In the genomic region with DNA sequence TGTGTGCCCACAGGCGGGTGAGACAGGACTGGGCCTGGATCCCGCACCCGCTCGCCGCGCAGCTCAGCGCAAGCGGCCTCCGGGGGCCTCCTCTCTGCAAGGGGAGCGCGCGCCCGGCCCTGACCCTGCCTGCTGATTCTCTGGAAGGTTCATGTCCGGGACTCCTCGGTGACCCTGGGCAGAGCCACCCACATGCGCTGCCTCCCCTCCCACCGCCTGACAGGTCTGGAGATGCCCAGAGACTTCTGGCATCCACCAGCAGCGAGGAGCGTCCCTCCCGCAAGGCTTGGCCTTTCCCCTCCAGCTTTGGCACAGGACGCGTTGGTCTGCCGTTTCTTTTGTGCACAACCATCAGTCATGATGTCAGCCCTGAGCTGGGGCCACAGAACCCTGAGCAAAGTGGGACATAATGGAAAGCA, we compare ENCODE assay signal across 11 cellular contexts. TPM values are rescaled to one million over a fixed set of nuclear protein-coding genes. Genes with fewer than 3 reads are reported as not detected.
DNase-seq lines count a peak whose midpoint lies in the region; ATAC-seq, FAIRE-seq and TF ChIP-seq lines count a peak whose summit lies in the region.
"Had no signal": no experiment of that assay in that cellular context is flagged by ENCODE, and none has a peak within 500 bp of the region (broad histone marks: within the 10 kb centered on the region; RNA-seq: fewer than 3 reads in every experiment).

No MANE protein-coding gene starts in this region.

- H3K27me3 ChIP-seq in AG04450 (ENCODE audit: control insufficient read depth, insufficient read depth, low read length), result no peaks in the 10 kb centered on the region
- no peaks in the 10 kb centered on the region for H3K27me3 ChIP-seq in astrocyte (ENCODE audit: insufficient read depth, low read length)
- no peaks in the 10 kb centered on the region for H3K27me3 ChIP-seq in right cardiac atrium (ENCODE audit: control insufficient read depth, insufficient read depth)
- H3K27me3 ChIP-seq in rectal smooth muscle tissue (ENCODE audit: control insufficient read depth, insufficient read depth, low read length), result no peaks in the 10 kb centered on the region
- H3K27me3 ChIP-seq in MM.1S (replicated peaks; ENCODE audit: insufficient read depth, low read length), result peaks cover 95% of the 10 kb centered on the region

- H3K9ac ChIP-seq in astrocyte (ENCODE audit: low read length) (peak overlapping the region; percentile 78), rectal smooth muscle tissue (ENCODE audit: low read length) (no peak overlapping the region), MM.1S (ENCODE audit: low read length) (no peak overlapping the region)

- H4K20me1 ChIP-seq in astrocyte (ENCODE audit: insufficient read depth, low read length) (no peaks in the 10 kb centered on the region), MM.1S (ENCODE audit: insufficient read depth, low read length) (no peaks in the 10 kb centered on the region)

- H3K79me2 ChIP-seq in astrocyte (ENCODE audit: insufficient read depth, low read length) (peaks cover 5% of the 10 kb centered on the region), MM.1S (ENCODE audit: low read length) (no peaks in the 10 kb centered on the region)

- H3K4me1 ChIP-seq in astrocyte (ENCODE audit: insufficient read depth, low read length) (peaks cover 50% of the 10 kb centered on the region), right cardiac atrium (ENCODE audit: control insufficient read depth, insufficient read depth, low read length) (no peaks in the 10 kb centered on the region), rectal smooth muscle tissue (ENCODE audit: control insufficient read depth, insufficient read depth, low read length) (peaks cover 39% of the 10 kb centered on the region), MM.1S (ENCODE audit: low read length) (no peaks in the 10 kb centered on the region)

- peaks cover 18% of the 10 kb centered on the region for H3K4me1 Mint-ChIP-seq in astrocyte (ENCODE audit: low read depth, unreplicated experiment)
- H3K4me1 Mint-ChIP-seq in T-cell, result peaks cover 14 to 17% (median 17%) of the 10 kb centered on the region in 3 donors

- H3K4me3 Mint-ChIP-seq in astrocyte (ENCODE audit: unreplicated experiment) (no peak overlapping the region), T-cell (no peak overlapping the region)

- no peak overlapping the region for H2AFZ ChIP-seq in astrocyte (ENCODE audit: low read depth, low read length)
- H2AFZ ChIP-seq in MM.1S (ENCODE audit: low read length), result no peak overlapping the region

- FAIRE-seq in astrocyte (lab: Jason Lieb, UNC), result no peak

- no peak overlapping the region for H3K27ac Mint-ChIP-seq in astrocyte (ENCODE audit: unreplicated experiment)
- H3K27ac Mint-ChIP-seq in T-cell, result no peak overlapping the region

- no peak overlapping the region for H3K4me3 ChIP-seq in AG04450 (ENCODE audit: low read depth, low read length)
- no peak overlapping the region for H3K4me3 ChIP-seq in astrocyte (ENCODE audit: insufficient read depth, low read depth, low read length)
- no peak overlapping the region for H3K4me3 ChIP-seq in right cardiac atrium (ENCODE audit: low read length)
- peak overlapping the region; percentile 15 for H3K4me3 ChIP-seq in rectal smooth muscle tissue (ENCODE audit: low read length)
- no peak overlapping the region for H3K4me3 ChIP-seq in MM.1S (ENCODE audit: low read length)

- TF ChIP-seq CTCF in AG04450 (IDR thresholded peaks at IDR 0.05; ENCODE audit: low read depth, low read length) (no peak), astrocyte (IDR thresholded peaks at IDR 0.05; ENCODE audit: insufficient read depth, low read depth, low read length) (no peak), MM.1S (IDR thresholded peaks at IDR 0.05; ENCODE audit: low read length) (no peak)

- H3K36me3 ChIP-seq in astrocyte (ENCODE audit: insufficient read depth, low read length), result no peaks in the 10 kb centered on the region
- H3K36me3 ChIP-seq in rectal smooth muscle tissue (ENCODE audit: control insufficient read depth, insufficient read depth, low read length), result no peaks in the 10 kb centered on the region
- no peaks in the 10 kb centered on the region for H3K36me3 ChIP-seq in MM.1S (replicated peaks; ENCODE audit: insufficient read depth, low read length)

- DNase-seq in AG04450 (ENCODE audit: low read depth, low spot score) (no peak), astrocyte (ENCODE audit: low read depth) (peak; percentile 49), right cardiac atrium (peak; percentile 77 to 84 (median 81)), MM.1S (no peak), T-cell (no peak)
- no peak for DNase-seq in activated CD4-positive, alpha-beta T cell treated with anti-CD3 and anti-CD28 coated beads, Interleukin-2, amount 50 U/mL, for 4 hours
- DNase-seq: activated CD4-positive, alpha-beta T cell treated with anti-CD3 and anti-CD28 coated beads for 1 hour; activated naive CD4-positive, alpha-beta T cell treated with Interleukin-2 at 50 U/mL for 16 hours; effector CD4-positive, alpha-beta T cell had no signal

- peak overlapping the region; percentile 90 for H3K27ac ChIP-seq in AG04450 (ENCODE audit: low read depth, low read length)
- H3K27ac ChIP-seq in astrocyte (ENCODE audit: low read depth, low read length), result peak overlapping the region; percentile 90
- peak overlapping the region; percentile 34 for H3K27ac ChIP-seq in right cardiac atrium (ENCODE audit: low read length)
- H3K27ac ChIP-seq in rectal smooth muscle tissue (ENCODE audit: low read depth, low read length), result peak overlapping the region; percentile 100
- H3K27ac ChIP-seq in MM.1S (ENCODE audit: low read length), result no peak overlapping the region

- POLR2A ChIA-PET in AG04450 (lab: Yijun Ruan, JAX), result interaction anchor here (0.7 to 1.9 kb wide), 7 partner anchors 17 to 52 kb away, joined by 3 to 6 read pairs (median 4); no protein-coding TSS in a partner anchor
- POLR2A ChIA-PET in T-cell (lab: Charles Lee), result no interaction called here

- ATAC-seq in right cardiac atrium (peak; percentile 20 to 28), T-cell (replicated peaks in 1 of 4) (no peak), GM21390 (IDR thresholded peaks at IDR 0.05; ENCODE audit: unreplicated experiment) (no peak)

- no peaks in the 10 kb centered on the region for H3F3A ChIP-seq in MM.1S (ENCODE audit: insufficient read depth, low read length)

- H3K36me3 Mint-ChIP-seq in astrocyte (ENCODE audit: low read depth, unreplicated experiment) (peaks cover 3% of the 10 kb centered on the region), T-cell (no peaks in the 10 kb centered on the region)

- H3K4me2 ChIP-seq in astrocyte (ENCODE audit: low read length), result peak overlapping the region; percentile 54
- H3K4me2 ChIP-seq in MM.1S (ENCODE audit: low read depth, low read length), result no peak overlapping the region

- 73% methylated on average over 23 of the region's 23 CpGs for WGBS in right cardiac atrium

- peaks cover 8% of the 10 kb centered on the region for H3K9me3 Mint-ChIP-seq in astrocyte (ENCODE audit: unreplicated experiment)
- no peaks in the 10 kb centered on the region for H3K9me3 Mint-ChIP-seq in T-cell

- H3K9me3 ChIP-seq in AG04450 (ENCODE audit: control insufficient read depth, insufficient read depth, low read length) (peaks cover 34% of the 10 kb centered on the region), astrocyte (ENCODE audit: insufficient read depth, low read depth, low read length) (peaks cover 8% of the 10 kb centered on the region), right cardiac atrium (ENCODE audit: control insufficient read depth, low read length) (no peaks in the 10 kb centered on the region), MM.1S (replicated peaks; ENCODE audit: insufficient read depth, low read length) (no peaks in the 10 kb centered on the region)

- peaks cover 6% of the 10 kb centered on the region for H3K27me3 Mint-ChIP-seq in astrocyte (ENCODE audit: low read depth, unreplicated experiment)
- H3K27me3 Mint-ChIP-seq in T-cell, result peaks cover 12 to 30% of the 10 kb centered on the region in 2 donors

- intact Hi-C loops in right cardiac atrium (cut with DNase I), result no loop called here

- no peaks in the 10 kb centered on the region for H3K9me2 ChIP-seq in MM.1S (replicated peaks; ENCODE audit: insufficient read depth, low read length)

- CTCF ChIA-PET in AG04450 (lab: Charles Lee) (interaction anchor here (0.9 kb wide), 1 partner anchor 9 kb away, joined by 3 read pairs; no protein-coding TSS in a partner anchor), T-cell (lab: Charles Lee) (no interaction called here)

RNA-seq across cellular contexts. Expression of a gene that starts 42.0 kb away (rescaled TPM):
- polyA plus RNA-seq in AG04450 (2011; rRNA removed) (454 and 676 TPM in 2 replicates), right cardiac atrium (210 TPM)
- polyA minus RNA-seq in AG04450 (2011; rRNA and poly(A)+ RNA removed), result 266 and 343 TPM in 2 replicates
- total RNA-seq in astrocyte (120 and 194 TPM in 2 replicates), right cardiac atrium (100 to 1,000 TPM; 198 to 323 (median 274) TPM), T-cell (10 to 100 TPM; 33.8 to 85.2 (median 60.7) TPM)

Comparison
In these comparisons a context has a peak if more than half of its experiments do, and no peak if none do; other contexts are left out.
1. DNase-seq: peak in astrocyte (single experiment) and right cardiac atrium (3 of 3); none in AG04450 (single experiment), activated CD4-positive, alpha-beta T cell treated with anti-CD3 and anti-CD28 coated beads, Interleukin-2, amount 50 U/mL, for 4 hours (0 of 2), MM.1S (single experiment) and T-cell (0 of 34).
2. ATAC-seq: peak in right cardiac atrium (2 of 2); none in T-cell (0 of 4) and GM21390 (single experiment).